Comparison of ENCODE assay signal across 8 cellular contexts in the genomic region with DNA sequence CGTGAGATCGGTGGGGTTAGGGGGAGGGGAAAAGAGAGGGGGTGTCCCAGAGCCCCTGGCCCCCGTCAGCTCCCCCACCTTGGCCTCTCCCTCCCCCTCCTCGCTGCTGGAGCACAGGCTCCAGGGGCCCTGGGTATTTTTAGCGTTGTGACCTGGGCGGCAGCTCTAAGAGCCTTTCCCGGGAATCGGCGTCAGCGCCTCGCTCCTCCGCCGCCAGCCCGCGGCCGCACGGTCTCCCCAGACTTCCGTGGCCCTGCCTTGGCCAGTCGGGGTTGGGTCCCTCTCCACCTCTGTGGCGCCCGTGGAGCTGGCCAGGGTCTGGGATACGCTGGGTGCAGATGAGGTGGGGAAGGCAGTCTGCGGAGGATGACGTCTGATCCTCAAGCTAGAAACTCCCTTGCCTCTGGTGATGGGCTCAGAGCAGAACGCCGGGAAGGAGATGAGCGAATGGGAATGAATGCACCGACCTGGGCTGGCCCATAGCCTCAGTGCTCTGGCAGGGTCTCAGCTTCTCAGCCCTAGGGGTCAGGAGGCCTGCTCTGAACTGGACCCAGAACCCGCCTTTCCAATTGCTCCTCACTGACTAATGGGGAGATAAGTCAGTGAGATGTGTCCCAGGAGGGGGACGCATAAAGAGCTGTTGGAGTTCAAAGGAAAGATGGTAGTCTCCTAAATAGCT. TPM values are rescaled to one million over a fixed set of nuclear protein-coding genes. Genes with fewer than 3 reads are reported as not detected.
DNase-seq lines count a peak whose midpoint lies in the region; ATAC-seq and TF ChIP-seq lines count a peak whose summit lies in the region.

No MANE protein-coding gene starts in this region.

- peaks cover 55% of the 10 kb centered on the region for H3K4me1 Mint-ChIP-seq in dendritic cell treated with granulocyte-macrophage colony-stimulating factor and Interleukin-4, amounts not matched to agents 40 ng/mL and 50 ng/mL, for 4 days (ENCODE audit: low read depth)
- peaks cover 35% of the 10 kb centered on the region for H3K4me1 Mint-ChIP-seq in stimulated activated naive CD8-positive, alpha-beta T cell treated with anti-CD3 and anti-CD28 coated beads, Interleukin-15, amount 100 ng/mL, for 72 hours

- H3K27me3 Mint-ChIP-seq in dendritic cell treated with granulocyte-macrophage colony-stimulating factor and Interleukin-4, amounts not matched to agents 40 ng/mL and 50 ng/mL, for 4 days = peaks cover 13% of the 10 kb centered on the region
- H3K27me3 Mint-ChIP-seq in stimulated activated naive CD8-positive, alpha-beta T cell treated with anti-CD3 and anti-CD28 coated beads, Interleukin-15, amount 100 ng/mL, for 72 hours = no peaks in the 10 kb centered on the region

- H3K4me3 ChIP-seq in DOHH2 (ENCODE audit: low read length) (peak overlapping the region; percentile 87), NT2/D1 (ENCODE audit: insufficient read length, low read depth) (peak overlapping the region; percentile 77), left lung (peak overlapping the region; percentile 76 to 86)

- peaks cover 2% of the 10 kb centered on the region for H3K9me3 Mint-ChIP-seq in dendritic cell treated with granulocyte-macrophage colony-stimulating factor and Interleukin-4, amounts not matched to agents 40 ng/mL and 50 ng/mL, for 4 days
- H3K9me3 Mint-ChIP-seq in stimulated activated naive CD8-positive, alpha-beta T cell treated with anti-CD3 and anti-CD28 coated beads, Interleukin-15, amount 100 ng/mL, for 72 hours = peaks cover 0 to 2% of the 10 kb centered on the region in 2 donors

- ATAC-seq in left lung = peak; percentile 61
- ATAC-seq in stimulated activated naive CD8-positive, alpha-beta T cell treated with anti-CD3 and anti-CD28 coated beads, Interleukin-15, amount 100 ng/mL, for 72 hours = peak; percentile 17
- no peak for ATAC-seq in HG02884 (IDR thresholded peaks at IDR 0.05; ENCODE audit: unreplicated experiment)
- ATAC-seq in HG03565 (IDR thresholded peaks at IDR 0.05; ENCODE audit: unreplicated experiment) = no peak

- TF ChIP-seq CTCF in DOHH2 (IDR thresholded peaks at IDR 0.05; ENCODE audit: low read depth, low read length, poor library complexity, severe bottlenecking) (no peak), left lung (IDR thresholded peaks at IDR 0.05) (no peak)

- peak overlapping the region; percentile 72 for H3K9ac ChIP-seq in NT2/D1 (ENCODE audit: insufficient read length, low read depth)

- no peaks in the 10 kb centered on the region for H3K9me2 ChIP-seq in DOHH2 (replicated peaks; ENCODE audit: control insufficient read depth, low read length)

- peak overlapping the region; percentile 94 for H3K4me3 Mint-ChIP-seq in dendritic cell treated with granulocyte-macrophage colony-stimulating factor and Interleukin-4, amounts not matched to agents 40 ng/mL and 50 ng/mL, for 4 days
- H3K4me3 Mint-ChIP-seq in stimulated activated naive CD8-positive, alpha-beta T cell treated with anti-CD3 and anti-CD28 coated beads, Interleukin-15, amount 100 ng/mL, for 72 hours = peak overlapping the region; percentile 89 to 92

- H3K79me2 ChIP-seq in DOHH2 (ENCODE audit: control insufficient read depth, low read length) = no peaks in the 10 kb centered on the region

- intact Hi-C loops in dendritic cell treated with granulocyte-macrophage colony-stimulating factor and Interleukin-4, amounts not matched to agents 40 ng/mL and 50 ng/mL, for 4 days (cut with micrococcal nuclease) = loop anchor here (5.0 kb wide), 1 partner anchor 35 kb away; no protein-coding TSS in a partner anchor
- intact Hi-C loops in left lung (cut with DNase I) = no loop called here

- peak overlapping the region; percentile 90 for H3K27ac Mint-ChIP-seq in dendritic cell treated with granulocyte-macrophage colony-stimulating factor and Interleukin-4, amounts not matched to agents 40 ng/mL and 50 ng/mL, for 4 days
- H3K27ac Mint-ChIP-seq in stimulated activated naive CD8-positive, alpha-beta T cell treated with anti-CD3 and anti-CD28 coated beads, Interleukin-15, amount 100 ng/mL, for 72 hours = peak overlapping the region; percentile 92 to 95

- H3K27ac ChIP-seq in DOHH2 (ENCODE audit: low read depth, low read length) (no peak overlapping the region), left lung (peak overlapping the region; percentile 84 to 88)

- H3K4me2 ChIP-seq in DOHH2 (ENCODE audit: low read length) = peak overlapping the region; percentile 97

- H3K36me3 ChIP-seq in DOHH2 (ENCODE audit: control insufficient read depth, low read length) (no peaks in the 10 kb centered on the region), NT2/D1 (ENCODE audit: insufficient read depth, insufficient read length, low read length) (peaks cover 11% of the 10 kb centered on the region), left lung (peaks cover 0 to 28% of the 10 kb centered on the region in 2 donors)

- peaks cover 8% of the 10 kb centered on the region for H3F3A ChIP-seq in DOHH2 (ENCODE audit: control insufficient read depth, insufficient read depth)

- H3K27me3 ChIP-seq in DOHH2 (ENCODE audit: control insufficient read depth, low read length) (peaks cover 25% of the 10 kb centered on the region), NT2/D1 (ENCODE audit: insufficient read depth, insufficient read length) (peaks cover 65% of the 10 kb centered on the region), left lung (peaks cover 0 to 43% of the 10 kb centered on the region in 2 donors)

- no peaks in the 10 kb centered on the region for H4K20me1 ChIP-seq in DOHH2 (ENCODE audit: control insufficient read depth, insufficient read depth, low read depth, low read length)

- peaks cover 20% of the 10 kb centered on the region for H3K4me1 ChIP-seq in DOHH2 (ENCODE audit: control insufficient read depth, low read length)
- peaks cover 4% of the 10 kb centered on the region for H3K4me1 ChIP-seq in NT2/D1 (ENCODE audit: insufficient read depth, insufficient read length)
- peaks cover 4 to 28% of the 10 kb centered on the region in 2 donors for H3K4me1 ChIP-seq in left lung

- DNase-seq in NT2/D1 (ENCODE audit: low read depth, low spot score) (no peak), left lung (peak; percentile 38 to 85), NCI-H1048 (lab: John Stamatoyannopoulos, UW) (no peak)
- DNase-seq in stimulated activated naive CD8-positive, alpha-beta T cell treated with anti-CD3 and anti-CD28 coated beads, Interleukin-15, amount 100 ng/mL, for 72 hours = peak in 1 of 2 donors; percentile 14

- H3K9me3 ChIP-seq in DOHH2 (ENCODE audit: control insufficient read depth, insufficient read depth, low read length) = no peaks in the 10 kb centered on the region
- H3K9me3 ChIP-seq in NT2/D1 (ENCODE audit: insufficient read depth, low read length) = peaks cover 7% of the 10 kb centered on the region; the same call in 1 of the 2 replicates
- H3K9me3 ChIP-seq in left lung = no peaks in the 10 kb centered on the region

- peaks cover 58% of the 10 kb centered on the region for H3K36me3 Mint-ChIP-seq in dendritic cell treated with granulocyte-macrophage colony-stimulating factor and Interleukin-4, amounts not matched to agents 40 ng/mL and 50 ng/mL, for 4 days (ENCODE audit: low read depth)

RNA-seq across cellular contexts. Expression of gene DBNDD2, which starts 0.9 kb away (rescaled TPM):
- 10 to 100 TPM; 53.1 to 66.4 TPM for total RNA-seq in left lung

RNA-seq across cellular contexts. Expression of gene PIGT, which starts 8.7 kb away (rescaled TPM):
- 10 to 100 TPM; 85.7 to 90.9 TPM for total RNA-seq in left lung

RNA-seq across cellular contexts. Expression of gene TP53TG5, which starts 29.1 kb away (rescaled TPM):
- under 1 TPM in 1 of 2 donors, not detected in 1; 0.44 TPM for total RNA-seq in left lung

RNA-seq across cellular contexts. Expression of gene SYS1, which starts 44.2 kb away (rescaled TPM):
- 10 to 100 TPM; 44.3 to 48.8 TPM for total RNA-seq in left lung

RNA-seq across cellular contexts. Expression of gene SDC4, which starts 59.0 kb away (rescaled TPM):
- 100 to 1,000 TPM; 199 to 329 TPM for total RNA-seq in left lung

Comparison
In these comparisons a context has a peak if more than half of its experiments do, and no peak if none do; other contexts are left out.
1. DNase-seq: peak in left lung (2 of 2); none in NT2/D1 (single experiment) and NCI-H1048 (single experiment).
2. ATAC-seq: peak in left lung (single experiment) and stimulated activated naive CD8-positive, alpha-beta T cell treated with anti-CD3 and anti-CD28 coated beads, Interleukin-15, amount 100 ng/mL, for 72 hours (single experiment); none in HG02884 (single experiment) and HG03565 (single experiment).
3. Peak in every context shown above with its lines, with median percentiles within 50 percentile points of each other: H3K4me3 ChIP-seq.